ENCODE assay signal across 21 cellular contexts in the genomic region with DNA sequence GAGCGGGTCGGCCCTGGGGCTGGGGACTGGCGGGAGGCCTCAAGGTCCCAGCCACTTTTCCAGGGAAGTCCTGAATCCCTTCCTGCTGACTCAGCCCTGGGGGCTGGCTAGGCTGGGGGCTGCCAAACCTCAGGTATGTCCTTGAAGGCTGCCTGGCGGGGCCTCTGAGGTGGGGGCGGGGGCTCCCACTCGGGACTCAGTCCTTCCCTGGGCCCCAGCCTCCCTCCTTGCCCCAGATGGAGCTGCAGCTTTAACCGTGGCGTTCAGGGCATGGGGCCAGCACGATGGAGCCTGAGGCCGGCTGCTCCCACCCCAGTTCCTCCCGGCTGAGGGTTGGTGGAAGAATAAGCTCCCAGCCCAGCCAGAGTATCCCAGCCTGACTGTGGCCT. TPM values are rescaled to one million over a fixed set of nuclear protein-coding genes. Genes with fewer than 3 reads are reported as not detected.
DNase-seq lines count a peak whose midpoint lies in the region; ATAC-seq and TF ChIP-seq lines count a peak whose summit lies in the region.
"Had no signal": no experiment of that assay in that cellular context is flagged by ENCODE, and none has a peak within 500 bp of the region (broad histone marks: within the 10 kb centered on the region; RNA-seq: fewer than 3 reads in every experiment).

No MANE protein-coding gene starts in this region.

- DNase-seq in EL (peak; percentile 40), M059J (ENCODE audit: low read depth) (peak; percentile 73), fibroblast of pulmonary artery (ENCODE audit: low read depth) (peak; percentile 38), skeletal muscle cell (ENCODE audit: low read depth) (peak; percentile 27)
- DNase-seq in activated CD4-positive, alpha-beta T cell treated with anti-CD3 and anti-CD28 coated beads for 1 hour = no peak
- no peak for DNase-seq in stimulated activated CD4-positive, alpha-beta T cell treated with anti-CD3 and anti-CD28 coated beads, Interleukin-2, amount 100 ng/mL, for 24 hours
- DNase-seq: activated CD8-positive, alpha-beta memory T cell treated with anti-CD3 and anti-CD28 coated beads, Interleukin-2, amount 50 U/mL, for 4 hours; activated effector memory CD4-positive, alpha-beta T cell treated with Interleukin-2 at 50 U/mL for 16 hours; AML-193; amniotic stem cell; central memory CD4-positive, alpha-beta T cell; DND-41; left colon; MM.1S; NCI-H146; nephron progenitor cell; stimulated activated naive CD4-positive, alpha-beta T cell treated with Interleukin-2 at 50 U/mL for 16 hours had no signal

- no peak overlapping the region for H3K4me3 ChIP-seq in fibroblast of pulmonary artery (replicated peaks; ENCODE audit: low read depth, low read length)
- H3K4me3 ChIP-seq in skeletal muscle cell (ENCODE audit: low read depth, low read length) = no peak overlapping the region
- H3K4me3 ChIP-seq: prostate gland had no signal

- no peak for TF ChIP-seq CTCF in fibroblast of pulmonary artery (IDR thresholded peaks at IDR 0.05; ENCODE audit: low read length, missing control alignments)

- ATAC-seq in HG02870 (IDR thresholded peaks at IDR 0.05; ENCODE audit: unreplicated experiment) = no peak
- ATAC-seq: left colon had no signal

RNA-seq across cellular contexts. Expression of a gene that starts 12.4 kb away (rescaled TPM):
- total RNA-seq in M059J (2014; rRNA removed; shearing (Covaris generic)) = 0.22 and 0.99 TPM in 2 replicates
- total RNA-seq: SK-MEL-5 had no signal

RNA-seq across cellular contexts. Expression of a gene that starts 21.7 kb away (rescaled TPM):
- 0.12 TPM in 1 of 2 replicates, not detected in the other for total RNA-seq in M059J (2014; rRNA removed; shearing (Covaris generic))

RNA-seq across cellular contexts. Expression of a gene that starts 34.4 kb away (rescaled TPM):
- 84.9 and 205 TPM in 2 replicates for total RNA-seq in M059J (2014; rRNA removed; shearing (Covaris generic))

RNA-seq across cellular contexts. Expression of a gene that starts 35.1 kb away (rescaled TPM):
- 0.07 and 2.1 TPM in 2 replicates for total RNA-seq in M059J (2014; rRNA removed; shearing (Covaris generic))
- total RNA-seq: skeletal muscle tissue had no signal

Comparison
In these comparisons a context has a peak if more than half of its experiments do, and no peak if none do; other contexts are left out.
1. DNase-seq: peak in EL (single experiment), M059J (single experiment), fibroblast of pulmonary artery (single experiment) and skeletal muscle cell (single experiment); none in activated CD4-positive, alpha-beta T cell treated with anti-CD3 and anti-CD28 coated beads for 1 hour (single experiment) and stimulated activated CD4-positive, alpha-beta T cell treated with anti-CD3 and anti-CD28 coated beads, Interleukin-2, amount 100 ng/mL, for 24 hours (0 of 2).